In genomic region chr13:67230774-67231480, GRCh38 we compare ENCODE assay signal across 8 cellular contexts. TPM values are rescaled to one million over a fixed set of nuclear protein-coding genes. Genes with fewer than 3 reads are reported as not detected.
A peak's percentile ranks its signal among the peaks of the same experiment; 100 is the strongest.
DNase-seq lines count a peak whose midpoint lies in the region; ATAC-seq and TF ChIP-seq lines count a peak whose summit lies in the region.

No MANE protein-coding gene starts in this region.

- H3K27me3 Mint-ChIP-seq in activated naive CD8-positive, alpha-beta T cell treated with anti-CD3 and anti-CD28 coated beads, Interleukin-2, amount 10 ng/mL, durations not matched to agents 7 days and 5 days, result peaks cover 29% of the 10 kb centered on the region

- H3K36me3 Mint-ChIP-seq in activated naive CD8-positive, alpha-beta T cell treated with anti-CD3 and anti-CD28 coated beads, Interleukin-2, amount 10 ng/mL, durations not matched to agents 7 days and 5 days, result no peaks in the 10 kb centered on the region

- TF ChIP-seq CTCF in omental fat pad (IDR thresholded peaks at IDR 0.05), result no peak

- intact Hi-C loops in Right ventricle myocardium superior (cut with DNase I), result no loop called here

- DNase-seq in AG20443 (ENCODE audit: low spot score) (peak; percentile 67), NCI-H510A (lab: John Stamatoyannopoulos, UW) (peak; percentile 49), Right ventricle myocardium superior (peak; percentile 70), omental fat pad (ENCODE audit: low spot score) (no peak), DMS114 treated with DMSO at 0.1 percent for 48 hours (lab: John Stamatoyannopoulos, UW; ENCODE audit: unreplicated experiment) (no peak)
- DNase-seq in activated naive CD8-positive, alpha-beta T cell treated with anti-CD3 and anti-CD28 coated beads, Interleukin-2, amount 10 ng/mL, durations not matched to agents 7 days and 5 days, result peak; percentile 51

- POLR2A ChIA-PET in activated naive CD8-positive, alpha-beta T cell treated with anti-CD3 and anti-CD28 coated beads, Interleukin-2, amount 10 ng/mL, durations not matched to agents 7 days and 5 days (lab: Charles Lee), result no interaction called here

- H3K4me1 Mint-ChIP-seq in activated naive CD8-positive, alpha-beta T cell treated with anti-CD3 and anti-CD28 coated beads, Interleukin-2, amount 10 ng/mL, durations not matched to agents 7 days and 5 days, result peaks cover 6% of the 10 kb centered on the region

- peak overlapping the region; percentile 43 for H3K27ac Mint-ChIP-seq in activated naive CD8-positive, alpha-beta T cell treated with anti-CD3 and anti-CD28 coated beads, Interleukin-2, amount 10 ng/mL, durations not matched to agents 7 days and 5 days

- no peaks in the 10 kb centered on the region for H3K9me3 Mint-ChIP-seq in activated naive CD8-positive, alpha-beta T cell treated with anti-CD3 and anti-CD28 coated beads, Interleukin-2, amount 10 ng/mL, durations not matched to agents 7 days and 5 days

- no peak overlapping the region for H3K4me3 Mint-ChIP-seq in activated naive CD8-positive, alpha-beta T cell treated with anti-CD3 and anti-CD28 coated beads, Interleukin-2, amount 10 ng/mL, durations not matched to agents 7 days and 5 days

- ATAC-seq in GM18511 (IDR thresholded peaks at IDR 0.05; ENCODE audit: unreplicated experiment), result peak; percentile 48
- ATAC-seq in HG03039 (IDR thresholded peaks at IDR 0.05; ENCODE audit: unreplicated experiment), result peak; percentile 32
- ATAC-seq in activated naive CD8-positive, alpha-beta T cell treated with anti-CD3 and anti-CD28 coated beads, Interleukin-2, amount 10 ng/mL, durations not matched to agents 7 days and 5 days (ENCODE audit: low read depth), result peak; percentile 37
- ATAC-seq in Right ventricle myocardium superior (ENCODE audit: poor library complexity), result peak; percentile 61
- ATAC-seq in omental fat pad (ENCODE audit: low FRiP score), result peak; percentile 62

RNA-seq across cellular contexts. Expression of gene PCDH9, which starts 0.8 kb away (rescaled TPM):
- under 1 TPM; 0.14 to 0.17 TPM for total RNA-seq in activated naive CD8-positive, alpha-beta T cell treated with anti-CD3 and anti-CD28 coated beads, Interleukin-2, amount 10 ng/mL, durations not matched to agents 7 days and 5 days
- total RNA-seq in Right ventricle myocardium superior, result 10.0 TPM
- total RNA-seq in omental fat pad, result 10 to 100 TPM in 1 of 4 donors, 1 to 10 TPM in 3; 5.7 to 12.9 (median 6.8) TPM

Comparison
In these comparisons a context has a peak if more than half of its experiments do, and no peak if none do; other contexts are left out.
1. DNase-seq: peak in AG20443 (single experiment), NCI-H510A (single experiment), activated naive CD8-positive, alpha-beta T cell treated with anti-CD3 and anti-CD28 coated beads, Interleukin-2, amount 10 ng/mL, durations not matched to agents 7 days and 5 days (single experiment) and Right ventricle myocardium superior (single experiment); none in omental fat pad (single experiment) and DMS114 treated with DMSO at 0.1 percent for 48 hours (single experiment).
2. Peak in every context shown above with its lines, with median percentiles within 50 percentile points of each other: ATAC-seq.